1 cellular context compared by ENCODE assay signal in genomic region chr21:37829043-37829442, GRCh38.
TF ChIP-seq lines count a peak whose summit lies in the region.

No MANE protein-coding gene starts in this region.

TF ChIP-seq in A549, 52 proteins besides CTCF, POLR2A, EP300 and RAD21 (continued from another document):
- TF ChIP-seq PBX3 (IDR thresholded peaks at IDR 0.05) (no peak), JUNB (IDR thresholded peaks at IDR 0.05) (no peak), HMGXB4 (CRISPR knock-in tag; IDR thresholded peaks at IDR 0.05; ENCODE audit: borderline replicate concordance) (no peak), CHD4 (IDR thresholded peaks at IDR 0.05; ENCODE audit: borderline replicate concordance) (no peak), NFE2L2 (conservative IDR thresholded peaks at IDR 0.05; ENCODE audit: low read length) (no peak), MAX (IDR thresholded peaks at IDR 0.05) (no peak), ZSCAN20 (CRISPR knock-in tag; IDR thresholded peaks at IDR 0.05) (no peak), CBX2 (IDR thresholded peaks at IDR 0.05; ENCODE audit: borderline replicate concordance, low read depth) (no peak), NPAS2 (CRISPR knock-in tag; IDR thresholded peaks at IDR 0.05; ENCODE audit: borderline replicate concordance) (no peak), MAFK (IDR thresholded peaks at IDR 0.05; ENCODE audit: partially characterized antibody) (no peak), SMC3 (IDR thresholded peaks at IDR 0.05) (no peak), ZC3H11A (IDR thresholded peaks at IDR 0.05) (no peak), HOXB13 (CRISPR knock-in tag; IDR thresholded peaks at IDR 0.05; ENCODE audit: low read depth) (no peak), REST (IDR thresholded peaks at IDR 0.05) (no peak)
